Comparison of ENCODE assay signal across 1 cellular context in the genomic region with DNA sequence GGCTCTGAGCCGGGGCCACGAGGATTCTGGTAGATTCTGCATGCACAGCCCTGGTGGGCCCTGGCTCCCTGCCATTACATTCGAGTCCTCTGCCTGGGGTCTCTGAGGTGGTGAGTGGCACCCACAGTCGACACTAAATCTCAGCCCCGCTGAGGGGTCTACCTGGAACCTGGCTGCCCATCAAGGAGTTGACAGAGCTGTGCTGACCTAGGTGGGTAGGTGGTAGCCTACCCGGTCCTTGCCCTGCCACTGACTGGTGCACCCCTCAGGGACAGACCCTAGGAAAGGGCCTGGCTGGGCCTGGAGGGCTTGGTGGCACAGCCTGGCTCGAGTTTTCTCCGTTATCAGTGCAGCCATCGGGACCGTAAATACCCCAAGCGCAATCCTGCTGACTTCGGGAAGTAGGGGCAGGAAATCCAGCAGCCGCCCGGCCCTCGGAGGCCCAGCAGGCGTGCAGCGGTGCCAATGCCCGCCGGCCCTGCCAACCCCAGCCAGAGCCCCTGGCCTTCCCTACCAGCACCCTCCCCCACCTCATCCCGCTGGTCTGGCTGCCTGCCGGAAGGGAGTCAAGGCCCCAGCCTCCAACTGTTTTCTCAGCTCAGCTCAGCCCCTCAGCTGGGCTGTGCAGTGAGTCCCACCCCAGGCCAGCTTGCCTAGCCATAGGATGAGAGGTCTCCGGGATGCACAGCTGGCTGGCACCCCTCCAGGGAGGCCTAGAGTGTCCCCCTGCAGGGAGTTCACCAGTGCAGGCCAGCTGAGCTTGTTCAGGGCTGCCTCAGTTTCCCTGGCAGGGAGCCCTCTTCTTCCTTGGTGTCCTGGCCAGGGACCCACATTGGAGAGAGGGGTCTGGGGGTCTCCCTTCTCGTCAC.
TF ChIP-seq lines count a peak whose summit lies in the region.

No MANE protein-coding gene starts in this region.

TF ChIP-seq in HepG2, 621 proteins besides CTCF, POLR2A, EP300 and RAD21 (continued from another document):
- no peak for TF ChIP-seq ZC3H13 (CRISPR knock-in tag; IDR thresholded peaks at IDR 0.05)
- TF ChIP-seq ASH2L (IDR thresholded peaks at IDR 0.05; ENCODE audit: insufficient read length, low read depth, low read length): no peak
- TF ChIP-seq PHF20 (CRISPR knock-in tag; IDR thresholded peaks at IDR 0.05): no peak
- TF ChIP-seq NPAS2 (CRISPR knock-in tag; IDR thresholded peaks at IDR 0.05; ENCODE audit: borderline replicate concordance): no peak
- TF ChIP-seq ZNF746 (CRISPR knock-in tag; IDR thresholded peaks at IDR 0.05): no peak
- no peak for TF ChIP-seq TARDBP (CRISPR knock-in tag; IDR thresholded peaks at IDR 0.05)
- no peak for TF ChIP-seq SNAPC2 (CRISPR knock-in tag; IDR thresholded peaks at IDR 0.05)
- peak; percentile 38; the same call in 1 of the 2 replicates for TF ChIP-seq KDM2A (CRISPR knock-in tag; IDR thresholded peaks at IDR 0.05; ENCODE audit: borderline replicate concordance, low read depth)
- no peak for TF ChIP-seq ZNF709 (CRISPR knock-in tag; IDR thresholded peaks at IDR 0.05)
- TF ChIP-seq, protein P1, sequence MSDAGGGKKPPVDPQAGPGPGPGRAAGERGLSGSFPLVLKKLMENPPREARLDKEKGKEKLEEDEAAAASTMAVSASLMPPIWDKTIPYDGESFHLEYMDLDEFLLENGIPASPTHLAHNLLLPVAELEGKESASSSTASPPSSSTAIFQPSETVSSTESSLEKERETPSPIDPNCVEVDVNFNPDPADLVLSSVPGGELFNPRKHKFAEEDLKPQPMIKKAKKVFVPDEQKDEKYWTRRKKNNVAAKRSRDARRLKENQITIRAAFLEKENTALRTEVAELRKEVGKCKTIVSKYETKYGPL (CRISPR knock-in tag; IDR thresholded peaks at IDR 0.05): no peak
- no peak for TF ChIP-seq HDAC2 (CRISPR knock-in tag; IDR thresholded peaks at IDR 0.05)
- no peak for TF ChIP-seq ZNF567 (CRISPR knock-in tag; IDR thresholded peaks at IDR 0.05; ENCODE audit: borderline replicate concordance)
- TF ChIP-seq, protein P2, sequence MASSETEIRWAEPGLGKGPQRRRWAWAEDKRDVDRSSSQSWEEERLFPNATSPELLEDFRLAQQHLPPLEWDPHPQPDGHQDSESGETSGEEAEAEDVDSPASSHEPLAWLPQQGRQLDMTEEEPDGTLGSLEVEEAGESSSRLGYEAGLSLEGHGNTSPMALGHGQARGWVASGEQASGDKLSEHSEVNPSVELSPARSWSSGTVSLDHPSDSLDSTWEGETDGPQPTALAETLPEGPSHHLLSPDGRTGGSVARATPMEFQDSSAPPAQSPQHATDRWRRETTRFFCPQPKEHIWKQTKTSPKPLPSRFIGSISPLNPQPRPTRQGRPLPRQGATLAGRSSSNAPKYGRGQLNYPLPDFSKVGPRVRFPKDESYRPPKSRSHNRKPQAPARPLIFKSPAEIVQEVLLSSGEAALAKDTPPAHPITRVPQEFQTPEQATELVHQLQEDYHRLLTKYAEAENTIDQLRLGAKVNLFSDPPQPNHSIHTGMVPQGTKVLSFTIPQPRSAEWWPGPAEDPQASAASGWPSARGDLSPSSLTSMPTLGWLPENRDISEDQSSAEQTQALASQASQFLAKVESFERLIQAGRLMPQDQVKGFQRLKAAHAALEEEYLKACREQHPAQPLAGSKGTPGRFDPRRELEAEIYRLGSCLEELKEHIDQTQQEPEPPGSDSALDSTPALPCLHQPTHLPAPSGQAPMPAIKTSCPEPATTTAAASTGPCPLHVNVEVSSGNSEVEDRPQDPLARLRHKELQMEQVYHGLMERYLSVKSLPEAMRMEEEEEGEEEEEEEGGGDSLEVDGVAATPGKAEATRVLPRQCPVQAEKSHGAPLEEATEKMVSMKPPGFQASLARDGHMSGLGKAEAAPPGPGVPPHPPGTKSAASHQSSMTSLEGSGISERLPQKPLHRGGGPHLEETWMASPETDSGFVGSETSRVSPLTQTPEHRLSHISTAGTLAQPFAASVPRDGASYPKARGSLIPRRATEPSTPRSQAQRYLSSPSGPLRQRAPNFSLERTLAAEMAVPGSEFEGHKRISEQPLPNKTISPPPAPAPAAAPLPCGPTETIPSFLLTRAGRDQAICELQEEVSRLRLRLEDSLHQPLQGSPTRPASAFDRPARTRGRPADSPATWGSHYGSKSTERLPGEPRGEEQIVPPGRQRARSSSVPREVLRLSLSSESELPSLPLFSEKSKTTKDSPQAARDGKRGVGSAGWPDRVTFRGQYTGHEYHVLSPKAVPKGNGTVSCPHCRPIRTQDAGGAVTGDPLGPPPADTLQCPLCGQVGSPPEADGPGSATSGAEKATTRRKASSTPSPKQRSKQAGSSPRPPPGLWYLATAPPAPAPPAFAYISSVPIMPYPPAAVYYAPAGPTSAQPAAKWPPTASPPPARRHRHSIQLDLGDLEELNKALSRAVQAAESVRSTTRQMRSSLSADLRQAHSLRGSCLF (CRISPR knock-in tag; IDR thresholded peaks at IDR 0.05; ENCODE audit: borderline replicate concordance): no peak
- TF ChIP-seq GZF1 (CRISPR knock-in tag; IDR thresholded peaks at IDR 0.05): no peak; the same call in 1 of the 2 replicates
- TF ChIP-seq CBX2 (IDR thresholded peaks at IDR 0.05; ENCODE audit: low read depth, low read length): no peak
- TF ChIP-seq CBX2 (CRISPR knock-in tag; IDR thresholded peaks at IDR 0.05; ENCODE audit: low read depth): 0 out of 2 replicates have a peak, but pooled peaks have one; percentile 15
- TF ChIP-seq ZNF33A (CRISPR knock-in tag; IDR thresholded peaks at IDR 0.05; ENCODE audit: borderline replicate concordance): no peak
- TF ChIP-seq, protein P3, sequence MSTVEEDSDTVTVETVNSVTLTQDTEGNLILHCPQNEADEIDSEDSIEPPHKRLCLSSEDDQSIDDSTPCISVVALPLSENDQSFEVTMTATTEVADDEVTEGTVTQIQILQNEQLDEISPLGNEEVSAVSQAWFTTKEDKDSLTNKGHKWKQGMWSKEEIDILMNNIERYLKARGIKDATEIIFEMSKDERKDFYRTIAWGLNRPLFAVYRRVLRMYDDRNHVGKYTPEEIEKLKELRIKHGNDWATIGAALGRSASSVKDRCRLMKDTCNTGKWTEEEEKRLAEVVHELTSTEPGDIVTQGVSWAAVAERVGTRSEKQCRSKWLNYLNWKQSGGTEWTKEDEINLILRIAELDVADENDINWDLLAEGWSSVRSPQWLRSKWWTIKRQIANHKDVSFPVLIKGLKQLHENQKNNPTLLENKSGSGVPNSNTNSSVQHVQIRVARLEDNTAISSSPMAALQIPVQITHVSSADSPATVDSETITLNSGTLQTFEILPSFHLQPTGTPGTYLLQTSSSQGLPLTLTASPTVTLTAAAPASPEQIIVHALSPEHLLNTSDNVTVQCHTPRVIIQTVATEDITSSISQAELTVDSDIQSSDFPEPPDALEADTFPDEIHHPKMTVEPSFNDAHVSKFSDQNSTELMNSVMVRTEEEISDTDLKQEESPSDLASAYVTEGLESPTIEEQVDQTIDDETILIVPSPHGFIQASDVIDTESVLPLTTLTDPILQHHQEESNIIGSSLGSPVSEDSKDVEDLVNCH (CRISPR knock-in tag; IDR thresholded peaks at IDR 0.05): no peak
- TF ChIP-seq ZNF207 (IDR thresholded peaks at IDR 0.05; ENCODE audit: borderline replicate concordance): no peak
- no peak for TF ChIP-seq RBM39 (IDR thresholded peaks at IDR 0.05; ENCODE audit: low read depth, low read length, poor library complexity, severe bottlenecking)
TF ChIP-seq in HepG2: peak in this region for 21.
